ENCODE assay signal across 11 cellular contexts in genomic region chr5:159181152-159181551, GRCh38. TPM values are rescaled to one million over a fixed set of nuclear protein-coding genes. Genes with fewer than 3 reads are reported as not detected.
DNase-seq lines count a peak whose midpoint lies in the region; ATAC-seq and TF ChIP-seq lines count a peak whose summit lies in the region.
"Had no signal": no experiment of that assay in that cellular context is flagged by ENCODE, and none has a peak within 500 bp of the region (broad histone marks: within the 10 kb centered on the region; RNA-seq: fewer than 3 reads in every experiment).

No MANE protein-coding gene starts in this region.

- TF ChIP-seq CTCF in mammary epithelial cell (conservative IDR thresholded peaks at IDR 0.05 in 1 of 2, IDR thresholded peaks at IDR 0.05 in 1 of 2; ENCODE audit: extremely low read depth in 1 of 2, insufficient read depth in 1 of 2, low read depth in 1 of 2, low read length in 2 of 2) (no peak), prostate gland (IDR thresholded peaks at IDR 0.05) (no peak)

- H3K27me3 ChIP-seq in mammary epithelial cell (ENCODE audit: insufficient read depth, low read length) = no peaks in the 10 kb centered on the region
- no peaks in the 10 kb centered on the region for H3K27me3 ChIP-seq in prostate gland (replicated peaks; ENCODE audit: insufficient read depth)

- H2AFZ ChIP-seq in mammary epithelial cell (ENCODE audit: low read depth, low read length) = no peak overlapping the region

- TF ChIP-seq POLR2A in prostate gland (IDR thresholded peaks at IDR 0.05) = no peak

- no TSS peak for BruUV-seq in mammary epithelial cell (replicated peaks; lab: Mats Ljungman, UMichigan)

- no peak overlapping the region for H3K9ac ChIP-seq in mammary epithelial cell (ENCODE audit: insufficient read depth, low read length)

- H3K4me1 ChIP-seq in mammary epithelial cell (ENCODE audit: insufficient read depth, low read length) (peaks cover 47% of the 10 kb centered on the region), prostate gland (replicated peaks) (peaks cover 8% of the 10 kb centered on the region)

- H3K9me3 ChIP-seq in mammary epithelial cell (replicated peaks; ENCODE audit: insufficient read depth, low read length) (no peaks in the 10 kb centered on the region), prostate gland (no peaks in the 10 kb centered on the region)
- H3K9me3 ChIP-seq: Caco-2, psoas muscle had no signal

- peak; percentile 44 for ATAC-seq in HG03095 (IDR thresholded peaks at IDR 0.05; ENCODE audit: unreplicated experiment)
- ATAC-seq: psoas muscle had no signal

- no peak overlapping the region for H3K4me3 ChIP-seq in mammary epithelial cell (replicated peaks in 1 of 3; ENCODE audit: insufficient read depth in 1 of 3, low read depth in 2 of 3, low read length in 3 of 3)
- H3K4me3 ChIP-seq in prostate gland = no peak overlapping the region
- H3K4me3 ChIP-seq: psoas muscle had no signal

- peak; percentile 15 for DNase-seq in stimulated activated CD4-positive, alpha-beta T cell treated with anti-CD3 and anti-CD28 coated beads, Interleukin-4, amount 100 ng/mL, for 24 hours
- no peak for DNase-seq in stimulated activated CD4-positive, alpha-beta T cell treated with anti-CD3 and anti-CD28 coated beads, Interleukin-12 subunit alpha, Interleukin-12 subunit beta, amount 100 ng/mL, for 4 hours
- DNase-seq in mammary epithelial cell = no peak
- no peak for DNase-seq in prostate gland (ENCODE audit: low spot score)
- no peak for DNase-seq in SKM-1 treated with dmso at 0.1 percent for 144 hours (lab: John Stamatoyannopoulos, UW; ENCODE audit: unreplicated experiment)
- DNase-seq in NCI-H226 = no peak
- DNase-seq in activated effector memory CD4-positive, alpha-beta T cell treated with anti-CD3 and anti-CD28 coated beads, Interleukin-2, amount 50 U/mL, for 16 hours = no peak
- DNase-seq: Caco-2, NCI-H1417 treated with DMSO at 0.1 percent for 48 hours, psoas muscle had no signal

- CTCF ChIA-PET in mammary epithelial cell (lab: Charles Lee; ENCODE audit: low non-redundant PET) = no interaction called here

- no peak overlapping the region for H3K4me2 ChIP-seq in mammary epithelial cell (ENCODE audit: insufficient read depth, low read depth, low read length)

- no peaks in the 10 kb centered on the region for H4K20me1 ChIP-seq in mammary epithelial cell (ENCODE audit: insufficient read depth, low read length)

- in situ Hi-C loops in mammary epithelial cell (cut with MboI; ENCODE audit: low sequenced_read_pairs in 2 of 2) = no loop called here

- peak overlapping the region; percentile 99 for H3K27ac ChIP-seq in mammary epithelial cell (ENCODE audit: insufficient read depth, low read depth, low read length)
- no peak overlapping the region for H3K27ac ChIP-seq in prostate gland
- H3K27ac ChIP-seq: psoas muscle had no signal

- peaks cover 27% of the 10 kb centered on the region for H3K36me3 ChIP-seq in mammary epithelial cell (ENCODE audit: insufficient read depth, low read length)
- H3K36me3 ChIP-seq in prostate gland = no peaks in the 10 kb centered on the region

- peaks cover 76% of the 10 kb centered on the region for H3K79me2 ChIP-seq in mammary epithelial cell (ENCODE audit: insufficient read depth, low read length)

- intact Hi-C loops in mammary epithelial cell (cut with micrococcal nuclease) (no loop called here), prostate gland (cut with DNase I) (no loop called here)

- dilution Hi-C loops in mammary epithelial cell (cut with HindIII; ENCODE audit: low sequenced_read_pairs) = no loop called here

RNA-seq across cellular contexts. Expression of gene RNF145, which starts 28.2 kb away (rescaled TPM):
- total RNA-seq in mammary epithelial cell (10 to 100 TPM; 63.2 to 78.9 TPM), prostate gland (10 to 100 TPM; 38.6 to 50.5 TPM)
- polyA plus RNA-seq in mammary epithelial cell = 84.8 TPM
- 152 TPM for polyA minus RNA-seq in mammary epithelial cell
